1 cellular context compared by ENCODE assay signal in genomic region chr2:11187083-11187619, GRCh38.
TF ChIP-seq lines count a peak whose summit lies in the region.

No MANE protein-coding gene starts in this region.

TF ChIP-seq in K562, 482 proteins besides CTCF, POLR2A, EP300 and RAD21 (continued from another document):
- TF ChIP-seq ZNF239 (CRISPR knock-in tag; IDR thresholded peaks at IDR 0.05) (peak; percentile 5; the same call in 1 of the 2 replicates), RCOR1 (IDR thresholded peaks at IDR 0.05; ENCODE audit: borderline replicate concordance in 1 of 2, low read depth in 2 of 2, low read length in 2 of 2) (peak in 1 of 2 experiments; percentile 30; a peak in 1 of 4 replicates), ATF7 (IDR thresholded peaks at IDR 0.05) (peak; percentile 80), YBX1 (IDR thresholded peaks at IDR 0.05) (no peak), FOSL1 (tag; conservative IDR thresholded peaks at IDR 0.05) (peak; percentile 99), BHLHE40 (IDR thresholded peaks at IDR 0.05; ENCODE audit: low read length) (no peak), FOS (IDR thresholded peaks at IDR 0.05; ENCODE audit: extremely low read depth, insufficient read length) (peak; percentile 68), JUN (IDR thresholded peaks at IDR 0.05; ENCODE audit: borderline replicate concordance, low read depth, low read length) (peak; percentile 97), JUN (CRISPR knock-in tag; IDR thresholded peaks at IDR 0.05; ENCODE audit: borderline replicate concordance) (peak; percentile 78; the same call in 1 of the 2 replicates), TRIM24 (IDR thresholded peaks at IDR 0.05) (peak; percentile 41 to 70; a peak in 2 of 4 replicates), CREB3L1 (IDR thresholded peaks at IDR 0.05; ENCODE audit: borderline replicate concordance, low read depth) (no peak), TEAD4 (IDR thresholded peaks at IDR 0.05; ENCODE audit: low read length) (peak; percentile 40; the same call in 1 of the 2 replicates), TEAD4 (CRISPR knock-in tag; IDR thresholded peaks at IDR 0.05; ENCODE audit: borderline replicate concordance) (no peak), CREM (IDR thresholded peaks at IDR 0.05; ENCODE audit: low read depth) (peak; percentile 61), MCM3 (IDR thresholded peaks at IDR 0.05) (no peak), CXXC5 (CRISPR knock-in tag; IDR thresholded peaks at IDR 0.05) (peak; percentile 37), THAP12 (CRISPR knock-in tag; IDR thresholded peaks at IDR 0.05) (no peak), ZNF224 (CRISPR knock-in tag; IDR thresholded peaks at IDR 0.05) (no peak), BDP1 (IDR thresholded peaks at IDR 0.05; ENCODE audit: insufficient read depth, insufficient read length) (no peak), NR2C1 (IDR thresholded peaks at IDR 0.05) (no peak), NR2C1 (tag; IDR thresholded peaks at IDR 0.05) (peak; percentile 17; the same call in 1 of the 2 replicates), MTA1 (IDR thresholded peaks at IDR 0.05; ENCODE audit: borderline replicate concordance) (peak; percentile 29; the same call in 1 of the 2 replicates), ZSCAN32 (CRISPR knock-in tag; IDR thresholded peaks at IDR 0.05) (peak; percentile 24; the same call in 1 of the 2 replicates), FOXJ2 (tag; IDR thresholded peaks at IDR 0.05) (peak; percentile 71), GTF2B (IDR thresholded peaks at IDR 0.05; ENCODE audit: extremely low read depth, insufficient read length) (no peak), KDM1A (IDR thresholded peaks at IDR 0.05) (0 out of 4 replicates have a peak, but pooled peaks of 1 of the 2 experiments have one; percentile 12), U2AF2 (optimal IDR thresholded peaks at IDR 0.05; ENCODE audit: low read depth, low read length) (no peak), MEF2D (tag; conservative IDR thresholded peaks at IDR 0.05; ENCODE audit: low read depth) (0 out of 2 replicates have a peak, but pooled peaks have one; percentile 38), ZNF184 (CRISPR knock-in tag; IDR thresholded peaks at IDR 0.05) (no peak), CTCFL (IDR thresholded peaks at IDR 0.05; ENCODE audit: borderline replicate concordance, insufficient read depth, low read depth, low read length, poor library complexity, severe bottlenecking) (no peak)
